In the genomic region with DNA sequence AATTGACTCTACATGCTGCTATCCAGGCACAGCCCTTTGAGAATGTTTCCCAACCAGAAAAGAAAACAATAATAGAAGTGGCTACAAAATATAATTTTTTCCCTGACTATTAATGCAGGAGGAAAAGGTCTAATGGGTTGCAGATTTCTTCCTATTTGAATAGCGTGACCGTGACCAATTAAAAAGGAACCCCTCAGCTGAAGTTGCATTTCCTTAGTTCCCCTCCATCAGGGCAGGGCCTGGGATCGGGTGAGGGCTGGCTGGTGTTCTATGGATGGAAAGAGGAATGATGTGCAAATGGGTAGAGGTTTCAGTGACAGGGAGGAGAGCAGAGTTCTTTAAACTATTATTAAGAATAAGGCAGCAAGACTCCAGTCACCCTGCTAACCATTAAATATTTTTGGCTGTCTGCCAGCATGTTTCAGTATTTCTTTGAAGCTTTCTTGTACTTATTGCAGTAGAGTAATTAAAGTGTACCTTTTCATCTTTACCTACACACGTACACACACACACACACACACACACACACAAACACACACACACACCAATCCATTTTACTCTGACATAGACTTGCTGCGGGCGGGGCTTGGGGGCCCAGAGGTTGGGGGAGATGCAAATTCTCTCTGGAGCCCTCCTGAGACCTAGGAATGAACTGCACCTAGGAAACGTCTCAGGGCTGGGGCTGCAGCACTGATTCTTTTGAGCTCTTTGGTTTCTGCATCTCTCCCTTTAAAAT, we compare ENCODE assay signal across 2 cellular contexts.
TF ChIP-seq lines count a peak whose summit lies in the region.

No MANE protein-coding gene starts in this region.

TF ChIP-seq in GM23338, 12 proteins besides CTCF, POLR2A, EP300 and RAD21 (continued from another document):
- TF ChIP-seq, protein P1, sequence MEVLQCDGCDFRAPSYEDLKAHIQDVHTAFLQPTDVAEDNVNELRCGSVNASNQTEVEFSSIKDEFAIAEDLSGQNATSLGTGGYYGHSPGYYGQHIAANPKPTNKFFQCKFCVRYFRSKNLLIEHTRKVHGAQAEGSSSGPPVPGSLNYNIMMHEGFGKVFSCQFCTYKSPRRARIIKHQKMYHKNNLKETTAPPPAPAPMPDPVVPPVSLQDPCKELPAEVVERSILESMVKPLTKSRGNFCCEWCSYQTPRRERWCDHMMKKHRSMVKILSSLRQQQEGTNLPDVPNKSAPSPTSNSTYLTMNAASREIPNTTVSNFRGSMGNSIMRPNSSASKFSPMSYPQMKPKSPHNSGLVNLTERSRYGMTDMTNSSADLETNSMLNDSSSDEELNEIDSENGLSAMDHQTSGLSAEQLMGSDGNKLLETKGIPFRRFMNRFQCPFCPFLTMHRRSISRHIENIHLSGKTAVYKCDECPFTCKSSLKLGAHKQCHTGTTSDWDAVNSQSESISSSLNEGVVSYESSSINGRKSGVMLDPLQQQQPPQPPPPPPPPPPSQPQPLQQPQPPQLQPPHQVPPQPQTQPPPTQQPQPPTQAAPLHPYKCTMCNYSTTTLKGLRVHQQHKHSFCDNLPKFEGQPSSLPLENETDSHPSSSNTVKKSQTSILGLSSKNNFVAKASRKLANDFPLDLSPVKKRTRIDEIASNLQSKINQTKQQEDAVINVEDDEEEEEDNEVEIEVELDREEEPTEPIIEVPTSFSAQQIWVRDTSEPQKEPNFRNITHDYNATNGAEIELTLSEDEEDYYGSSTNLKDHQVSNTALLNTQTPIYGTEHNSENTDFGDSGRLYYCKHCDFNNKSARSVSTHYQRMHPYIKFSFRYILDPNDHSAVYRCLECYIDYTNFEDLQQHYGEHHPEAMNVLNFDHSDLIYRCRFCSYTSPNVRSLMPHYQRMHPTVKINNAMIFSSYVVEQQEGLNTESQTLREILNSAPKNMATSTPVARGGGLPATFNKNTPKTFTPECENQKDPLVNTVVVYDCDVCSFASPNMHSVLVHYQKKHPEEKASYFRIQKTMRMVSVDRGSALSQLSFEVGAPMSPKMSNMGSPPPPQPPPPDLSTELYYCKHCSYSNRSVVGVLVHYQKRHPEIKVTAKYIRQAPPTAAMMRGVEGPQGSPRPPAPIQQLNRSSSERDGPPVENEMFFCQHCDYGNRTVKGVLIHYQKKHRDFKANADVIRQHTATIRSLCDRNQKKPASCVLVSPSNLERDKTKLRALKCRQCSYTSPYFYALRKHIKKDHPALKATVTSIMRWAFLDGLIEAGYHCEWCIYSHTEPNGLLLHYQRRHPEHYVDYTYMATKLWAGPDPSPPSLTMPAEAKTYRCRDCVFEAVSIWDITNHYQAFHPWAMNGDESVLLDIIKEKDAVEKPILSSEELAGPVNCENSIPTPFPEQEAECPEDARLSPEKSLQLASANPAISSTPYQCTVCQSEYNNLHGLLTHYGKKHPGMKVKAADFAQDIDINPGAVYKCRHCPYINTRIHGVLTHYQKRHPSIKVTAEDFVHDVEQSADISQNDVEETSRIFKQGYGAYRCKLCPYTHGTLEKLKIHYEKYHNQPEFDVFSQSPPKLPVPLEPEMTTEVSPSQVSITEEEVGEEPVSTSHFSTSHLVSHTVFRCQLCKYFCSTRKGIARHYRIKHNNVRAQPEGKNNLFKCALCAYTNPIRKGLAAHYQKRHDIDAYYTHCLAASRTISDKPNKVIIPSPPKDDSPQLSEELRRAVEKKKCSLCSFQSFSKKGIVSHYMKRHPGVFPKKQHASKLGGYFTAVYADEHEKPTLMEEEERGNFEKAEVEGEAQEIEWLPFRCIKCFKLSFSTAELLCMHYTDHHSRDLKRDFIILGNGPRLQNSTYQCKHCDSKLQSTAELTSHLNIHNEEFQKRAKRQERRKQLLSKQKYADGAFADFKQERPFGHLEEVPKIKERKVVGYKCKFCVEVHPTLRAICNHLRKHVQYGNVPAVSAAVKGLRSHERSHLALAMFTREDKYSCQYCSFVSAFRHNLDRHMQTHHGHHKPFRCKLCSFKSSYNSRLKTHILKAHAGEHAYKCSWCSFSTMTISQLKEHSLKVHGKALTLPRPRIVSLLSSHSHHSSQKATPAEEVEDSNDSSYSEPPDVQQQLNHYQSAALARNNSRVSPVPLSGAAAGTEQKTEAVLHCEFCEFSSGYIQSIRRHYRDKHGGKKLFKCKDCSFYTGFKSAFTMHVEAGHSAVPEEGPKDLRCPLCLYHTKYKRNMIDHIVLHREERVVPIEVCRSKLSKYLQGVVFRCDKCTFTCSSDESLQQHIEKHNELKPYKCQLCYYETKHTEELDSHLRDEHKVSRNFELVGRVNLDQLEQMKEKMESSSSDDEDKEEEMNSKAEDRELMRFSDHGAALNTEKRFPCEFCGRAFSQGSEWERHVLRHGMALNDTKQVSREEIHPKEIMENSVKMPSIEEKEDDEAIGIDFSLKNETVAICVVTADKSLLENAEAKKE (CRISPR knock-in tag; IDR thresholded peaks at IDR 0.05) = no peak
- TF ChIP-seq, protein P2, sequence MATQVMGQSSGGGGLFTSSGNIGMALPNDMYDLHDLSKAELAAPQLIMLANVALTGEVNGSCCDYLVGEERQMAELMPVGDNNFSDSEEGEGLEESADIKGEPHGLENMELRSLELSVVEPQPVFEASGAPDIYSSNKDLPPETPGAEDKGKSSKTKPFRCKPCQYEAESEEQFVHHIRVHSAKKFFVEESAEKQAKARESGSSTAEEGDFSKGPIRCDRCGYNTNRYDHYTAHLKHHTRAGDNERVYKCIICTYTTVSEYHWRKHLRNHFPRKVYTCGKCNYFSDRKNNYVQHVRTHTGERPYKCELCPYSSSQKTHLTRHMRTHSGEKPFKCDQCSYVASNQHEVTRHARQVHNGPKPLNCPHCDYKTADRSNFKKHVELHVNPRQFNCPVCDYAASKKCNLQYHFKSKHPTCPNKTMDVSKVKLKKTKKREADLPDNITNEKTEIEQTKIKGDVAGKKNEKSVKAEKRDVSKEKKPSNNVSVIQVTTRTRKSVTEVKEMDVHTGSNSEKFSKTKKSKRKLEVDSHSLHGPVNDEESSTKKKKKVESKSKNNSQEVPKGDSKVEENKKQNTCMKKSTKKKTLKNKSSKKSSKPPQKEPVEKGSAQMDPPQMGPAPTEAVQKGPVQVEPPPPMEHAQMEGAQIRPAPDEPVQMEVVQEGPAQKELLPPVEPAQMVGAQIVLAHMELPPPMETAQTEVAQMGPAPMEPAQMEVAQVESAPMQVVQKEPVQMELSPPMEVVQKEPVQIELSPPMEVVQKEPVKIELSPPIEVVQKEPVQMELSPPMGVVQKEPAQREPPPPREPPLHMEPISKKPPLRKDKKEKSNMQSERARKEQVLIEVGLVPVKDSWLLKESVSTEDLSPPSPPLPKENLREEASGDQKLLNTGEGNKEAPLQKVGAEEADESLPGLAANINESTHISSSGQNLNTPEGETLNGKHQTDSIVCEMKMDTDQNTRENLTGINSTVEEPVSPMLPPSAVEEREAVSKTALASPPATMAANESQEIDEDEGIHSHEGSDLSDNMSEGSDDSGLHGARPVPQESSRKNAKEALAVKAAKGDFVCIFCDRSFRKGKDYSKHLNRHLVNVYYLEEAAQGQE (IDR thresholded peaks at IDR 0.05; ENCODE audit: unreplicated experiment) = no peak
- TF ChIP-seq NANOG (IDR thresholded peaks at IDR 0.05; ENCODE audit: borderline replicate concordance) (no peak), POLR2AphosphoS5 (IDR thresholded peaks at IDR 0.05; ENCODE audit: low read depth) (no peak), CREB1 (CRISPR knock-in tag; IDR thresholded peaks at IDR 0.05; ENCODE audit: low read depth) (no peak), JUNB (IDR thresholded peaks at IDR 0.05; ENCODE audit: unreplicated experiment) (no peak), EZH2 (IDR thresholded peaks at IDR 0.05; ENCODE audit: low read depth, unreplicated experiment) (no peak)
- TF ChIP-seq, protein P3, sequence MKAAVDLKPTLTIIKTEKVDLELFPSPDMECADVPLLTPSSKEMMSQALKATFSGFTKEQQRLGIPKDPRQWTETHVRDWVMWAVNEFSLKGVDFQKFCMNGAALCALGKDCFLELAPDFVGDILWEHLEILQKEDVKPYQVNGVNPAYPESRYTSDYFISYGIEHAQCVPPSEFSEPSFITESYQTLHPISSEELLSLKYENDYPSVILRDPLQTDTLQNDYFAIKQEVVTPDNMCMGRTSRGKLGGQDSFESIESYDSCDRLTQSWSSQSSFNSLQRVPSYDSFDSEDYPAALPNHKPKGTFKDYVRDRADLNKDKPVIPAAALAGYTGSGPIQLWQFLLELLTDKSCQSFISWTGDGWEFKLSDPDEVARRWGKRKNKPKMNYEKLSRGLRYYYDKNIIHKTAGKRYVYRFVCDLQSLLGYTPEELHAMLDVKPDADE (IDR thresholded peaks at IDR 0.05) = no peak
TF ChIP-seq in GM23338: peak in this region for 0.

TF ChIP-seq in GM12878, 131 proteins besides CTCF, POLR2A, EP300 and RAD21:
- TF ChIP-seq, protein P2 (IDR thresholded peaks at IDR 0.05; ENCODE audit: low read depth, low read length) = no peak
- TF ChIP-seq STAT1 (conservative IDR thresholded peaks at IDR 0.05) (no peak), RELA (IDR thresholded peaks at IDR 0.05; ENCODE audit: borderline replicate concordance, partially characterized antibody) (no peak), ZNF207 (IDR thresholded peaks at IDR 0.05; ENCODE audit: borderline replicate concordance) (no peak)
- TF ChIP-seq, protein P4, sequence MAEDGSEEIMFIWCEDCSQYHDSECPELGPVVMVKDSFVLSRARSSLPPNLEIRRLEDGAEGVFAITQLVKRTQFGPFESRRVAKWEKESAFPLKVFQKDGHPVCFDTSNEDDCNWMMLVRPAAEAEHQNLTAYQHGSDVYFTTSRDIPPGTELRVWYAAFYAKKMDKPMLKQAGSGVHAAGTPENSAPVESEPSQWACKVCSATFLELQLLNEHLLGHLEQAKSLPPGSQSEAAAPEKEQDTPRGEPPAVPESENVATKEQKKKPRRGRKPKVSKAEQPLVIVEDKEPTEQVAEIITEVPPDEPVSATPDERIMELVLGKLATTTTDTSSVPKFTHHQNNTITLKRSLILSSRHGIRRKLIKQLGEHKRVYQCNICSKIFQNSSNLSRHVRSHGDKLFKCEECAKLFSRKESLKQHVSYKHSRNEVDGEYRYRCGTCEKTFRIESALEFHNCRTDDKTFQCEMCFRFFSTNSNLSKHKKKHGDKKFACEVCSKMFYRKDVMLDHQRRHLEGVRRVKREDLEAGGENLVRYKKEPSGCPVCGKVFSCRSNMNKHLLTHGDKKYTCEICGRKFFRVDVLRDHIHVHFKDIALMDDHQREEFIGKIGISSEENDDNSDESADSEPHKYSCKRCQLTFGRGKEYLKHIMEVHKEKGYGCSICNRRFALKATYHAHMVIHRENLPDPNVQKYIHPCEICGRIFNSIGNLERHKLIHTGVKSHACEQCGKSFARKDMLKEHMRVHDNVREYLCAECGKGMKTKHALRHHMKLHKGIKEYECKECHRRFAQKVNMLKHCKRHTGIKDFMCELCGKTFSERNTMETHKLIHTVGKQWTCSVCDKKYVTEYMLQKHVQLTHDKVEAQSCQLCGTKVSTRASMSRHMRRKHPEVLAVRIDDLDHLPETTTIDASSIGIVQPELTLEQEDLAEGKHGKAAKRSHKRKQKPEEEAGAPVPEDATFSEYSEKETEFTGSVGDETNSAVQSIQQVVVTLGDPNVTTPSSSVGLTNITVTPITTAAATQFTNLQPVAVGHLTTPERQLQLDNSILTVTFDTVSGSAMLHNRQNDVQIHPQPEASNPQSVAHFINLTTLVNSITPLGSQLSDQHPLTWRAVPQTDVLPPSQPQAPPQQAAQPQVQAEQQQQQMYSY (CRISPR knock-in tag; IDR thresholded peaks at IDR 0.05) = no peak
